ENCODE assay signal across 8 cellular contexts in the genomic region with DNA sequence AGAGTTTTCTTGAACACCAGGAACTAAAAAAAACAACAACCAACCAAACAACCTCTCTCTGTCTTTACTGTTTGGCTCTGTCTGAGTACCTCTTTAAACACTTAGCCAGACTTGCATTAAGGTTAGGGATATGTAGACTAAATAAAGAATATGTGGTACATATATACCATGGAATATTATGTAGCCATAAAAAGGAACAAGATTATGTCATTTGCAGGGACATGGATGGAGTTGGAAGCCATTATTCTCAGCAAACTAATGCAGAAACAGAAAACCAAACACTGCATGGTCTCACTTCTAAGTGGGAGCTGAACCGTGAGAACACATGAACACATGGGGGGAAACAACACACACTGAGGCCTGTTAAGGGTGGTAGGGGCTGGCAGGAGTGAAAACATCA.
"Had no signal": no experiment of that assay in that cellular context is flagged by ENCODE, and none has a peak within 500 bp of the region (broad histone marks: within the 10 kb centered on the region; RNA-seq: fewer than 3 reads in every experiment).

No MANE protein-coding gene starts in this region.

- ATAC-seq: GM12878 had no signal

- FAIRE-seq: G401.6, GM12878, GM12891, GM12892, GM18507, GM19239 had no signal

- H3K4me3 ChIP-seq: GM12878 had no signal

- DNase-seq: GDM1, GF-D8 had no signal
